ENCODE assay signal across 17 cellular contexts in the genomic region with DNA sequence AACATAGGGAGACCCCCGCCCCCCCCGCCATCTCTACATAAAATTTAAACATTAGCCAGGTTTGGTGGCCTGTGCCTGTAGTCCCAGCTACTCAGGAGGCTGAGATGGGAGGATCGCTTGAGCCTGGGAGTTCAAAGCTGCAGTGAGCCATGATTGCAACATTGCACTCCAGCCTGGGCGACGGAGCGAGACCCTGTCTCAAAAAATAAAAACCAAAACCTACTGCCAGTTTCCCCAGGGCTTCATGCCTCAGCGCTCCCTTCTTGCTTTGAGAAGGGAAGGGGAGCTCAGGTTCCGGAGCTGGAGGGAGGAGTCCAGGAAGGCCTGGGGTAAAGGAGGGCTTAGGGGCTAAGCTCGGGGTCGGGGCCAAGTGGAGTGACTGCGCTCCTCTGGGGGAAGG. TPM values are rescaled to one million over a fixed set of nuclear protein-coding genes. Genes with fewer than 3 reads are reported as not detected.
DNase-seq lines count a peak whose midpoint lies in the region; ATAC-seq and TF ChIP-seq lines count a peak whose summit lies in the region.
"Had no signal": no experiment of that assay in that cellular context is flagged by ENCODE, and none has a peak within 500 bp of the region (broad histone marks: within the 10 kb centered on the region; RNA-seq: fewer than 3 reads in every experiment).

No MANE protein-coding gene starts in this region.

- H3K4me1 ChIP-seq in adipocyte (ENCODE audit: control insufficient read depth, insufficient read depth, low read length), result peaks cover 15% of the 10 kb centered on the region
- H3K4me1 ChIP-seq in stomach smooth muscle (ENCODE audit: control insufficient read depth, insufficient read depth, low read length), result peaks cover 39% of the 10 kb centered on the region
- no peaks in the 10 kb centered on the region for H3K4me1 ChIP-seq in osteoblast (ENCODE audit: insufficient read depth, low read length)
- H3K4me1 ChIP-seq: prostate gland had no signal

- H3K9me3 ChIP-seq in adipocyte (ENCODE audit: control insufficient read depth, low read length) (no peaks in the 10 kb centered on the region), stomach smooth muscle (ENCODE audit: control insufficient read depth in 2 of 2, low read length in 2 of 2) (no peaks in the 10 kb centered on the region), osteoblast (ENCODE audit: low read depth, low read length) (no peaks in the 10 kb centered on the region)
- H3K9me3 ChIP-seq: prostate gland had no signal

- TF ChIP-seq CTCF in osteoblast (IDR thresholded peaks at IDR 0.05; ENCODE audit: extremely low read depth, low read depth, low read length), result no peak

- H3K27me3 ChIP-seq in adipocyte (replicated peaks; ENCODE audit: control insufficient read depth, insufficient read depth, low read length) (no peaks in the 10 kb centered on the region), stomach smooth muscle (ENCODE audit: control insufficient read depth in 1 of 2, insufficient read depth in 2 of 2, low read length in 2 of 2) (no peaks in the 10 kb centered on the region), osteoblast (ENCODE audit: insufficient read depth, low read length) (no peaks in the 10 kb centered on the region)

- DNase-seq in DMS79 treated with DMSO at 0.1 percent for 48 hours (lab: John Stamatoyannopoulos, UW), result peak; percentile 48
- DNase-seq in adipocyte (ENCODE audit: low read depth), result no peak
- DNase-seq in kidney glomerular epithelial cell (lab: John Stamatoyannopoulos, UW), result peak; percentile 6
- no peak for DNase-seq in osteoblast (ENCODE audit: insufficient read length, low spot score, missing footprints)
- DNase-seq: activated CD4-positive, CD25-positive, alpha-beta regulatory T cell treated with anti-CD3 and anti-CD28 coated beads, Interleukin-2, amount 50 U/mL, for 72 hours; activated naive CD4-positive, alpha-beta T cell treated with anti-CD3 and anti-CD28 coated beads for 36 hours; central memory CD4-positive, alpha-beta T cell; Kasumi-1; NCI-H187 treated with DMSO at 0.1 percent for 48 hours; NCI-H82; RPMI8226; trophoblast cell had no signal

- no peak overlapping the region for H2AFZ ChIP-seq in osteoblast (ENCODE audit: low read length)

- no peak overlapping the region for H3K4me2 ChIP-seq in osteoblast (ENCODE audit: insufficient read depth, low read length)

- H4K20me1 ChIP-seq in osteoblast (ENCODE audit: insufficient read depth, low read length), result peaks cover 11% of the 10 kb centered on the region

- H3K4me3 ChIP-seq in adipocyte (ENCODE audit: low read length) (no peak overlapping the region), stomach smooth muscle (ENCODE audit: low read length in 2 of 2) (no peak overlapping the region), osteoblast (ENCODE audit: insufficient read depth, low read length) (no peak overlapping the region)
- H3K4me3 ChIP-seq: prostate gland had no signal

- peak overlapping the region; percentile 88 for H3K27ac ChIP-seq in stomach smooth muscle (ENCODE audit: low read length)
- no peak overlapping the region for H3K27ac ChIP-seq in osteoblast (ENCODE audit: low read depth, low read length)
- H3K27ac ChIP-seq: prostate gland had no signal

- peak overlapping the region; percentile 69 for H3K9ac ChIP-seq in adipocyte (ENCODE audit: low read length)
- peak overlapping the region; percentile 5 to 13 for H3K9ac ChIP-seq in stomach smooth muscle (ENCODE audit: low read length in 2 of 2)

- H3K79me2 ChIP-seq in osteoblast (ENCODE audit: insufficient read depth, low read length), result no peaks in the 10 kb centered on the region

- no peak for ATAC-seq in GM21529 (IDR thresholded peaks at IDR 0.05; ENCODE audit: unreplicated experiment)
- ATAC-seq in HG03520 (IDR thresholded peaks at IDR 0.05; ENCODE audit: unreplicated experiment), result no peak
- no peak for ATAC-seq in GM18498 (IDR thresholded peaks at IDR 0.05; ENCODE audit: unreplicated experiment)

- peaks cover 44% of the 10 kb centered on the region for H3K36me3 ChIP-seq in adipocyte (ENCODE audit: control insufficient read depth, insufficient read depth, low read length, severe bottlenecking)
- H3K36me3 ChIP-seq in stomach smooth muscle (ENCODE audit: control insufficient read depth in 2 of 2, insufficient read depth in 2 of 2, low read length in 2 of 2), result peaks cover 10 to 18% of the 10 kb centered on the region in 2 donors
- peaks cover 17% of the 10 kb centered on the region for H3K36me3 ChIP-seq in osteoblast (ENCODE audit: insufficient read depth, low read length)
- H3K36me3 ChIP-seq: prostate gland had no signal

RNA-seq across cellular contexts. Expression of gene PLCD3, which starts 20.5 kb away (rescaled TPM):
- 31.5 and 47.7 TPM in 2 replicates for total RNA-seq in osteoblast

RNA-seq across cellular contexts. Expression of gene ACBD4, which starts 23.6 kb away (rescaled TPM):
- 4.7 and 6.2 TPM in 2 replicates for total RNA-seq in osteoblast

RNA-seq across cellular contexts. Expression of gene HEXIM1, which starts 36.4 kb away (rescaled TPM):
- total RNA-seq in osteoblast, result 10.9 and 12.1 TPM in 2 replicates

RNA-seq across cellular contexts. Expression of gene HEXIM2, which starts 49.8 kb away (rescaled TPM):
- total RNA-seq in osteoblast, result 10.0 and 10.9 TPM in 2 replicates

RNA-seq across cellular contexts. Expression of gene NMT1, which starts 50.7 kb away (rescaled TPM):
- total RNA-seq in osteoblast, result 51.8 and 66.6 TPM in 2 replicates

Comparison
In these comparisons a context has a peak if more than half of its experiments do, and no peak if none do; other contexts are left out.
1. DNase-seq: peak in DMS79 treated with DMSO at 0.1 percent for 48 hours (single experiment) and kidney glomerular epithelial cell (single experiment); none in adipocyte (single experiment) and osteoblast (single experiment).